In the genomic region with DNA sequence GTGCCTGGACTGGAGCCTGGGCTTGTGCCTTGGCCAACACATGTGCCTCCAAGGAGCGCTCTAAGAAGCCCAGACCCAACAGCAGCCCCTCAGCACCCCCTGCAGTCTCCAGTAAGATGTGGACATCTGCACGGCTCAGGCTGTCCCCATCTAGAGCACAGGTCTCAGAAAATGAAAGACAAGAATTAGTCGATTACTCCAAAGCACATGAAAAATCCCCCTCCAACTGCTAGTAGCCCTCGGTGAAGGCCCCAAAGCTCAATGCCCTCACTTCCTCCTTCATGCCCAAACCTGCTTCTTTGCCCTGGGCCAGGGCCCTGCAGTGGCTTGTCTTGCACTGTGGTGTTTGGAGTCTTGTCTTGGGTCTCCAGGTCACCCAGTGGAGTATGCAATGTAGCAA, we compare ENCODE assay signal across 14 cellular contexts. TPM values are rescaled to one million over a fixed set of nuclear protein-coding genes. Genes with fewer than 3 reads are reported as not detected.
DNase-seq lines count a peak whose midpoint lies in the region; ATAC-seq and TF ChIP-seq lines count a peak whose summit lies in the region.
"Had no signal": no experiment of that assay in that cellular context is flagged by ENCODE, and none has a peak within 500 bp of the region (broad histone marks: within the 10 kb centered on the region; RNA-seq: fewer than 3 reads in every experiment).

No MANE protein-coding gene starts in this region.

- no peaks in the 10 kb centered on the region for H4K20me1 ChIP-seq in GM23248 (ENCODE audit: insufficient read depth)

- H3K9ac ChIP-seq in GM23248: no peak overlapping the region
- H3K9ac ChIP-seq: parathyroid adenoma had no signal

- H3K4me3 ChIP-seq in GM23248 (no peak overlapping the region), right atrium auricular region (no peak overlapping the region)
- H3K4me3 ChIP-seq in effector memory CD4-positive, alpha-beta T cell (ENCODE audit: insufficient read depth, low read depth, low read length, poor library complexity, severe bottlenecking): no peak overlapping the region
- H3K4me3 ChIP-seq: MG63 had no signal

- no peak overlapping the region for H2AFZ ChIP-seq in GM23248
- H2AFZ ChIP-seq: parathyroid adenoma had no signal

- H3K27me3 ChIP-seq in GM23248 (replicated peaks; ENCODE audit: insufficient read depth) (peaks cover 9% of the 10 kb centered on the region), right atrium auricular region (no peaks in the 10 kb centered on the region)
- no peaks in the 10 kb centered on the region for H3K27me3 ChIP-seq in effector memory CD4-positive, alpha-beta T cell (replicated peaks; ENCODE audit: control insufficient read depth, insufficient read depth, low read length, poor library complexity, severe bottlenecking)
- H3K27me3 ChIP-seq: MG63 had no signal

- no peak for TF ChIP-seq POLR2A in erythroblast (IDR thresholded peaks at IDR 0.05; ENCODE audit: low read length)

- no peaks in the 10 kb centered on the region for H3F3A ChIP-seq in GM23248 (ENCODE audit: insufficient read depth)

- DNase-seq in erythroblast (lab: John Stamatoyannopoulos, UW): peak; percentile 21 to 33
- no peak for DNase-seq in GM23248
- no peak for DNase-seq in effector memory CD4-positive, alpha-beta T cell
- DNase-seq in right atrium auricular region (ENCODE audit: low spot score): no peak
- DNase-seq: activated CD4-positive, CD25-positive, alpha-beta regulatory T cell treated with anti-CD3 and anti-CD28 coated beads, Interleukin-2, amount 50 U/mL, for 72 hours; DMS53; H7; MG63 had no signal

- H3K4me1 ChIP-seq in GM23248 (ENCODE audit: insufficient read depth) (no peaks in the 10 kb centered on the region), right atrium auricular region (no peaks in the 10 kb centered on the region)
- no peaks in the 10 kb centered on the region for H3K4me1 ChIP-seq in effector memory CD4-positive, alpha-beta T cell (ENCODE audit: control insufficient read depth, insufficient read depth, low read length, poor library complexity, severe bottlenecking)
- H3K4me1 ChIP-seq: parathyroid adenoma had no signal

- no peak overlapping the region for H3K4me2 ChIP-seq in GM23248 (ENCODE audit: unreplicated experiment)

- in situ Hi-C loops in GM23248 (cut with MboI): no loop called here

- no peak for TF ChIP-seq CTCF in right atrium auricular region (IDR thresholded peaks at IDR 0.05)

- H3K9me3 ChIP-seq in GM23248 (ENCODE audit: low read depth) (no peaks in the 10 kb centered on the region), right atrium auricular region (no peaks in the 10 kb centered on the region)
- H3K9me3 ChIP-seq in effector memory CD4-positive, alpha-beta T cell (ENCODE audit: control insufficient read depth, low read length): no peaks in the 10 kb centered on the region
- H3K9me3 ChIP-seq: MG63 had no signal

- no peaks in the 10 kb centered on the region for H3K36me3 ChIP-seq in GM23248 (ENCODE audit: low read depth)
- no peaks in the 10 kb centered on the region for H3K36me3 ChIP-seq in effector memory CD4-positive, alpha-beta T cell (ENCODE audit: control insufficient read depth, insufficient read depth, low read length)
- no peaks in the 10 kb centered on the region for H3K36me3 ChIP-seq in right atrium auricular region
- H3K36me3 ChIP-seq: MG63 had no signal

- ATAC-seq in GM18502 (IDR thresholded peaks at IDR 0.05; ENCODE audit: poor library complexity, unreplicated experiment): peak; percentile 69
- peak; percentile 77 for ATAC-seq in GM21390 (IDR thresholded peaks at IDR 0.05; ENCODE audit: unreplicated experiment)
- peak; percentile 68 for ATAC-seq in HG03442 (IDR thresholded peaks at IDR 0.05; ENCODE audit: unreplicated experiment)
- ATAC-seq in HG03342 (IDR thresholded peaks at IDR 0.05; ENCODE audit: unreplicated experiment): no peak

- WGBS in GM23248 (ENCODE audit: low coverage in 1 of 2, low lambda C conversion rate in 2 of 2, missing lambda C conversion rate in 2 of 2), 2 experiments: 55 to 67% methylated on average over 4 of the region's 4 CpGs

- H3K9me2 ChIP-seq in GM23248 (ENCODE audit: insufficient read depth): no peaks in the 10 kb centered on the region

- H3K27ac ChIP-seq in GM23248 (no peak overlapping the region), right atrium auricular region (no peak overlapping the region)
- no peak overlapping the region for H3K27ac ChIP-seq in effector memory CD4-positive, alpha-beta T cell (ENCODE audit: insufficient read depth, low read length, poor library complexity, severe bottlenecking)
- H3K27ac ChIP-seq: epithelial cell of prostate, parathyroid adenoma had no signal

- H3K79me2 ChIP-seq in GM23248 (ENCODE audit: insufficient read depth): no peaks in the 10 kb centered on the region
- H3K79me2 ChIP-seq: parathyroid adenoma had no signal

RNA-seq across cellular contexts. Expression of a gene that starts 21.9 kb away (rescaled TPM):
- total RNA-seq in GM23248 (2014; rRNA removed; shearing (Covaris generic)): 1.9 and 2.3 TPM in 2 replicates
- 1.4 and 1.7 TPM in 2 replicates for polyA plus RNA-seq in GM23248 (2016; fragmentation: Nextera tagmentation; extraction: Ambion mirVana)
- 1 to 10 TPM; 5.0 to 7.6 TPM for total RNA-seq in right atrium auricular region

Comparison
In these comparisons a context has a peak if more than half of its experiments do, and no peak if none do; other contexts are left out.
1. DNase-seq: peak in erythroblast (2 of 2); none in GM23248 (single experiment), effector memory CD4-positive, alpha-beta T cell (0 of 3) and right atrium auricular region (single experiment).